ENCODE assay signal across 23 cellular contexts in the genomic region with DNA sequence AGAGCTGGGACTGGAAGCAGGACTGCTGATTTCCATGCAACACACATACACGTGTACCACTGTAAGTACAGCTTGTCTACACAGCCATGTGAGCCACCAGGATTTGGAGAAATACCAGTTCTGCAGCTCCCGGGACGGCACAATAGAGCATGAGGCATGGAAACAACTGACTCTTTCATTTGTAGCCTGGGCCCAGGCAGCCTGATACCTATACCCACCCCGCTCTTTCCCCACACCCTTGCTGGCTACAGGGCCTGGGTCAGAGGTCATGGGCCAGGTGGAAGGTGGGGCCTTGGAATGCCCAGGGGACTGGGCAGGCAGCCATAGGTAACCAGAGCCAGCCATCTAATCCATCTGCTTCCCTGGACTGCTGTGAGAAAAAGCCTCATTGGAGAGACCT. TPM values are rescaled to one million over a fixed set of nuclear protein-coding genes. Genes with fewer than 3 reads are reported as not detected.
DNase-seq lines count a peak whose midpoint lies in the region; ATAC-seq and TF ChIP-seq lines count a peak whose summit lies in the region.
"Had no signal": no experiment of that assay in that cellular context is flagged by ENCODE, and none has a peak within 500 bp of the region (broad histone marks: within the 10 kb centered on the region; RNA-seq: fewer than 3 reads in every experiment).

No MANE protein-coding gene starts in this region.

- H2AFZ ChIP-seq in GM23338, result no peak overlapping the region; the same call in 1 of the 2 replicates
- H2AFZ ChIP-seq: hepatocyte had no signal

- H3K9me3 ChIP-seq in esophagus squamous epithelium, result no peaks in the 10 kb centered on the region
- no peaks in the 10 kb centered on the region for H3K9me3 ChIP-seq in thyroid gland
- H3K9me3 ChIP-seq: SJSA1 had no signal

- no peak overlapping the region for H3K4me2 ChIP-seq in GM23338
- H3K4me2 ChIP-seq: hepatocyte had no signal

- no peak for ATAC-seq in GM23338
- ATAC-seq: T-helper 17 cell had no signal

- DNase-seq in NCI-H2196 (lab: John Stamatoyannopoulos, UW; ENCODE audit: unreplicated experiment), result peak; percentile 11
- DNase-seq in NCI-H2196 treated with DMSO at 0.1 percent for 48 hours (lab: John Stamatoyannopoulos, UW; ENCODE audit: unreplicated experiment), result no peak
- no peak for DNase-seq in esophagus squamous epithelium (lab: John Stamatoyannopoulos, UW)
- DNase-seq in mucosa of gallbladder (ENCODE audit: low spot score), result peak; percentile 54
- DNase-seq in thyroid gland, result peak; percentile 17 to 50
- no peak for DNase-seq in kidney glomerular epithelial cell (lab: John Stamatoyannopoulos, UW)
- DNase-seq in DMS79 treated with DMSO at 0.1 percent for 48 hours (lab: John Stamatoyannopoulos, UW), result no peak
- no peak for DNase-seq in GM23338 (ENCODE audit: low spot score)
- DNase-seq: activated CD4-positive, alpha-beta T cell treated with anti-CD3 and anti-CD28 coated beads, Interleukin-2, amount 50 U/mL, for 4 hours; activated CD8-positive, alpha-beta memory T cell treated with anti-CD3 and anti-CD28 coated beads, Interleukin-2, amount 50 U/mL, for 48 hours; activated effector memory CD4-positive, alpha-beta T cell treated with Interleukin-2 at 50 U/mL for 16 hours; COR-L47; NCI-H1436; NCI-H2171 treated with DMSO at 0.1 percent for 48 hours; NCI-H774; stimulated activated CD4-positive, alpha-beta T cell treated with anti-CD3 and anti-CD28 coated beads, Interleukin-4, amount 100 ng/mL, for 24 hours; T-helper 17 cell had no signal

- H3F3A ChIP-seq in GM23338 (replicated peaks; ENCODE audit: low read depth), result no peaks in the 10 kb centered on the region

- H3K4me1 ChIP-seq in esophagus squamous epithelium (peaks cover 7 to 59% (median 12%) of the 10 kb centered on the region in 3 donors), thyroid gland (peaks cover 5 to 15% of the 10 kb centered on the region in 2 donors), GM23338 (ENCODE audit: insufficient read depth) (no peaks in the 10 kb centered on the region)

- TF ChIP-seq POLR2A in esophagus squamous epithelium (IDR thresholded peaks at IDR 0.05) (no peak), thyroid gland (IDR thresholded peaks at IDR 0.05) (no peak)

- H3K79me2 ChIP-seq in GM23338 (replicated peaks; ENCODE audit: insufficient read depth), result no peaks in the 10 kb centered on the region
- H3K79me2 ChIP-seq: hepatocyte had no signal

- peak overlapping the region; percentile 53 to 80 (median 66) for H3K27ac ChIP-seq in esophagus squamous epithelium
- peak overlapping the region in 1 of 3 donors; percentile 31 for H3K27ac ChIP-seq in thyroid gland
- no peak overlapping the region for H3K27ac ChIP-seq in GM23338 (ENCODE audit: low read depth)
- H3K27ac ChIP-seq: hepatocyte, SJSA1 had no signal

- no peaks in the 10 kb centered on the region for H3K36me3 Mint-ChIP-seq in GM23338 (ENCODE audit: low read depth)
- H3K36me3 Mint-ChIP-seq: brain, memory B cell had no signal

- H3K9me2 ChIP-seq in GM23338 (ENCODE audit: insufficient read depth), result 0 out of 2 replicates have a peak, but pooled peaks cover 4% of the 10 kb centered on the region

- no peaks in the 10 kb centered on the region for H3K36me3 ChIP-seq in esophagus squamous epithelium
- no peaks in the 10 kb centered on the region for H3K36me3 ChIP-seq in thyroid gland
- no peaks in the 10 kb centered on the region for H3K36me3 ChIP-seq in GM23338 (ENCODE audit: insufficient read depth)

- H3K4me3 ChIP-seq in esophagus squamous epithelium (no peak overlapping the region), thyroid gland (replicated peaks in 1 of 3) (no peak overlapping the region), GM23338 (no peak overlapping the region)
- H3K4me3 ChIP-seq: hepatocyte, SJSA1 had no signal

- H3K27me3 ChIP-seq in esophagus squamous epithelium, result no peaks in the 10 kb centered on the region
- H3K27me3 ChIP-seq in thyroid gland, result no peaks in the 10 kb centered on the region
- no peaks in the 10 kb centered on the region for H3K27me3 ChIP-seq in GM23338 (ENCODE audit: insufficient read depth)
- H3K27me3 ChIP-seq: hepatocyte, SJSA1 had no signal

- no peaks in the 10 kb centered on the region for H4K20me1 ChIP-seq in GM23338 (replicated peaks; ENCODE audit: insufficient read depth)

- no peaks in the 10 kb centered on the region for H3K9me3 Mint-ChIP-seq in GM23338
- H3K9me3 Mint-ChIP-seq: brain, memory B cell, nephron had no signal

- H3K27ac Mint-ChIP-seq in GM23338, result no peak overlapping the region
- H3K27ac Mint-ChIP-seq: B cell, memory B cell, T-helper 17 cell had no signal

- no peaks in the 10 kb centered on the region for H3K27me3 Mint-ChIP-seq in GM23338 (ENCODE audit: insufficient read depth, low read depth, poor library complexity)
- H3K27me3 Mint-ChIP-seq: brain had no signal

- peaks cover 9% of the 10 kb centered on the region; the same call in 2 of the 3 replicates for H3K4me1 Mint-ChIP-seq in GM23338
- H3K4me1 Mint-ChIP-seq: nephron, T-helper 17 cell had no signal

- TF ChIP-seq CTCF in esophagus squamous epithelium (IDR thresholded peaks at IDR 0.05), result no peak
- no peak for TF ChIP-seq CTCF in thyroid gland (IDR thresholded peaks at IDR 0.05)
- TF ChIP-seq CTCF in GM23338 (conservative IDR thresholded peaks at IDR 0.05; ENCODE audit: low read depth in 2 of 2), result no peak

- no peak overlapping the region for H3K4me3 Mint-ChIP-seq in GM23338
- H3K4me3 Mint-ChIP-seq: B cell, brain, memory B cell, nephron, T-helper 17 cell had no signal

- 40 to 83% methylated on average over 1 to 4 of the region's 4 CpGs for whole genome bisulfite sequencing in esophagus squamous epithelium, 2 donors
- 32 to 49% methylated on average over 3 to 4 of the region's 4 CpGs for WGBS in thyroid gland, 2 donors

- intact Hi-C loops in esophagus squamous epithelium (cut with DNase I) (no loop called here), thyroid gland (cut with DNase I) (no loop called here)

TF ChIP-seq in GM23338, 12 proteins besides CTCF, POLR2A, EP300 and RAD21:
- TF ChIP-seq STAT1 (IDR thresholded peaks at IDR 0.05; ENCODE audit: unreplicated experiment) (no peak), NANOG (IDR thresholded peaks at IDR 0.05; ENCODE audit: borderline replicate concordance) (no peak)
TF ChIP-seq in GM23338: peak in this region for 0.

RNA-seq across cellular contexts. Expression of a gene that starts 39.0 kb away (rescaled TPM):
- total RNA-seq in esophagus squamous epithelium (10 to 100 TPM in 2 of 4 donors, 1 to 10 TPM in 2; 6.4 to 12.4 (median 8.8) TPM), mucosa of gallbladder (23.5 TPM), thyroid gland (10 to 100 TPM; 11.8 to 20.1 (median 14.5) TPM)
- 6.0 and 6.6 TPM in 2 replicates for total RNA-seq in GM23338 (2014; rRNA removed; shearing (Covaris generic))
- polyA plus RNA-seq in GM23338 (2016; fragmentation: Nextera tagmentation; extraction: Ambion mirVana), result 3.8 and 3.9 TPM in 2 replicates

Comparison
In these comparisons a context has a peak if more than half of its experiments do, and no peak if none do; other contexts are left out.
1. DNase-seq: peak in NCI-H2196 (single experiment), mucosa of gallbladder (single experiment) and thyroid gland (2 of 2); none in NCI-H2196 treated with DMSO at 0.1 percent for 48 hours (single experiment), esophagus squamous epithelium (single experiment), kidney glomerular epithelial cell (single experiment), DMS79 treated with DMSO at 0.1 percent for 48 hours (single experiment) and GM23338 (single experiment).